In genomic region chr22:30857791-30858190, GRCh38 we compare ENCODE assay signal across 19 cellular contexts.
"Had no signal": no experiment of that assay in that cellular context is flagged by ENCODE, and none has a peak within 500 bp of the region (broad histone marks: within the 10 kb centered on the region; RNA-seq: fewer than 3 reads in every experiment).

No MANE protein-coding gene starts in this region.

- H3K4me1 Mint-ChIP-seq: activated naive CD4-positive, alpha-beta T cell treated with anti-CD3 and anti-CD28 coated beads, Interleukin-2, amount 50 U/mL, for 24 hours; naive B cell; WTC11 had no signal

- H3K4me1 ChIP-seq: esophagus muscularis mucosa, prostate gland, thyroid gland had no signal

- H3K9me3 ChIP-seq: esophagus muscularis mucosa, prostate gland, thyroid gland had no signal

- H3K36me3 ChIP-seq: esophagus muscularis mucosa, prostate gland, thyroid gland had no signal

- ATAC-seq: effector memory CD8-positive, alpha-beta T cell; WTC11 had no signal

- H3K9me3 Mint-ChIP-seq: effector memory CD8-positive, alpha-beta T cell had no signal

- H3K27me3 ChIP-seq: hepatocyte, thyroid gland had no signal

- H3K36me3 Mint-ChIP-seq: activated naive CD4-positive, alpha-beta T cell treated with anti-CD3 and anti-CD28 coated beads, Interleukin-2, amount 50 U/mL, for 24 hours; naive B cell; WTC11 had no signal

- H3K4me3 Mint-ChIP-seq: activated naive CD4-positive, alpha-beta T cell treated with anti-CD3 and anti-CD28 coated beads, Interleukin-2, amount 50 U/mL, for 24 hours; brain; effector memory CD8-positive, alpha-beta T cell; T-helper 1 cell treated with Interleukin-12 subunit alpha and Interleukin-12 subunit beta and Interleukin-4 antibody, amounts not matched to agents 30 μg/mL and 1 μg/mL, for 36 hours; WTC11 had no signal

- H2AFZ ChIP-seq: hepatocyte had no signal

- H3K27ac Mint-ChIP-seq: activated naive CD4-positive, alpha-beta T cell treated with anti-CD3 and anti-CD28 coated beads, Interleukin-2, amount 50 U/mL, for 24 hours; brain; effector memory CD8-positive, alpha-beta T cell; naive B cell; T-helper 1 cell treated with Interleukin-12 subunit alpha and Interleukin-12 subunit beta and Interleukin-4 antibody, amounts not matched to agents 30 μg/mL and 1 μg/mL, for 36 hours; WTC11 had no signal

- H3K27ac ChIP-seq: esophagus muscularis mucosa, hepatocyte, prostate gland, thyroid gland had no signal

- H3K4me2 ChIP-seq: hepatocyte had no signal

- DNase-seq: activated CD4-positive, alpha-beta T cell treated with anti-CD3 and anti-CD28 coated beads, Interleukin-2, amount 50 U/mL, for 4 hours; activated gamma-delta T cell treated with Interleukin-2 at 50 U/mL for 16 hours; activated T-cell treated with anti-CD3 and anti-CD28 coated beads for 4 hours; dermis blood vessel endothelial cell; effector memory CD8-positive, alpha-beta T cell; glutamatergic neuron; mesenchymal stem cell; naive B cell; stimulated activated CD4-positive, alpha-beta T cell treated with anti-CD3 and anti-CD28 coated beads, Interleukin-4, amount 100 ng/mL, for 24 hours; stimulated activated naive CD4-positive, alpha-beta T cell treated with Interleukin-2 at 50 U/mL for 16 hours; T1000; thyroid gland had no signal

- H3K27me3 Mint-ChIP-seq: activated naive CD4-positive, alpha-beta T cell treated with anti-CD3 and anti-CD28 coated beads, Interleukin-2, amount 50 U/mL, for 24 hours; effector memory CD8-positive, alpha-beta T cell had no signal

- H3K79me2 ChIP-seq: hepatocyte had no signal

- H3K4me3 ChIP-seq: esophagus muscularis mucosa, hepatocyte, prostate gland, thyroid gland had no signal
